ENCODE assay signal across 1 cellular context in the genomic region with DNA sequence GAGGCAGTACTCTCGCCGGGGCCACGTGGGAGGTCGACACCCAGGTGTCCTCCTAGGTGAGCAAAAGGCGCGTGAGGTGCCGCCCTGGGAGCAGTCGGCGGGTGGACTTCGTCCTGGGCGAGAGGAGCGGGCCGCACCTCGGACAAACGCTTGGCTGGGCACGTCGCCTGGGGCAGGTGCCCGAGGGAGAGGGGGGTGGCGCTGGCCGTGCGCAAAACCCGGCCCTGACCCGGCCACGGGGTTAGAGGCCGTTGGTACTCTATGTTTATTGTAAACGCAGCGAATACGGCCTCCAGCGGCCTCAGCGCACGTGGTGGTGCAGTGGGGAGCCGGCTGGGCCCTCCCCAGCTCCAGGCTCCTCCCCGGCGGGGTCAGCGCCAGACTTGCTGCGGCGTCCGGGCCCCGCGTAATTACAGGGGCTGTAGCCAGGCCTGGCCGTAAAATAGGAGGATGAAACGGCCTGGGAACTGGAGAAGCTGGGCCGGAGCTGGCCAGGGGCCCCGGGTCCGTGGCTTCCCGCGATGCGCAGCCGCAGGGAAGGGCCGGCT.
TF ChIP-seq lines count a peak whose summit lies in the region.

No MANE protein-coding gene starts in this region.

TF ChIP-seq in HepG2, 621 proteins besides CTCF, POLR2A, EP300 and RAD21 (continued from another document and continues in another):
- TF ChIP-seq, protein P1, sequence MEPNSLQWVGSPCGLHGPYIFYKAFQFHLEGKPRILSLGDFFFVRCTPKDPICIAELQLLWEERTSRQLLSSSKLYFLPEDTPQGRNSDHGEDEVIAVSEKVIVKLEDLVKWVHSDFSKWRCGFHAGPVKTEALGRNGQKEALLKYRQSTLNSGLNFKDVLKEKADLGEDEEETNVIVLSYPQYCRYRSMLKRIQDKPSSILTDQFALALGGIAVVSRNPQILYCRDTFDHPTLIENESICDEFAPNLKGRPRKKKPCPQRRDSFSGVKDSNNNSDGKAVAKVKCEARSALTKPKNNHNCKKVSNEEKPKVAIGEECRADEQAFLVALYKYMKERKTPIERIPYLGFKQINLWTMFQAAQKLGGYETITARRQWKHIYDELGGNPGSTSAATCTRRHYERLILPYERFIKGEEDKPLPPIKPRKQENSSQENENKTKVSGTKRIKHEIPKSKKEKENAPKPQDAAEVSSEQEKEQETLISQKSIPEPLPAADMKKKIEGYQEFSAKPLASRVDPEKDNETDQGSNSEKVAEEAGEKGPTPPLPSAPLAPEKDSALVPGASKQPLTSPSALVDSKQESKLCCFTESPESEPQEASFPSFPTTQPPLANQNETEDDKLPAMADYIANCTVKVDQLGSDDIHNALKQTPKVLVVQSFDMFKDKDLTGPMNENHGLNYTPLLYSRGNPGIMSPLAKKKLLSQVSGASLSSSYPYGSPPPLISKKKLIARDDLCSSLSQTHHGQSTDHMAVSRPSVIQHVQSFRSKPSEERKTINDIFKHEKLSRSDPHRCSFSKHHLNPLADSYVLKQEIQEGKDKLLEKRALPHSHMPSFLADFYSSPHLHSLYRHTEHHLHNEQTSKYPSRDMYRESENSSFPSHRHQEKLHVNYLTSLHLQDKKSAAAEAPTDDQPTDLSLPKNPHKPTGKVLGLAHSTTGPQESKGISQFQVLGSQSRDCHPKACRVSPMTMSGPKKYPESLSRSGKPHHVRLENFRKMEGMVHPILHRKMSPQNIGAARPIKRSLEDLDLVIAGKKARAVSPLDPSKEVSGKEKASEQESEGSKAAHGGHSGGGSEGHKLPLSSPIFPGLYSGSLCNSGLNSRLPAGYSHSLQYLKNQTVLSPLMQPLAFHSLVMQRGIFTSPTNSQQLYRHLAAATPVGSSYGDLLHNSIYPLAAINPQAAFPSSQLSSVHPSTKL (CRISPR knock-in tag; IDR thresholded peaks at IDR 0.05) = peak; percentile 97
- no peak for TF ChIP-seq MTA3 (CRISPR knock-in tag; IDR thresholded peaks at IDR 0.05)
- peak; percentile 96; the same call in 2 of the 3 replicates for TF ChIP-seq MXI1 (IDR thresholded peaks at IDR 0.05; ENCODE audit: borderline replicate concordance, low read depth, low read length)
- TF ChIP-seq, protein P2, sequence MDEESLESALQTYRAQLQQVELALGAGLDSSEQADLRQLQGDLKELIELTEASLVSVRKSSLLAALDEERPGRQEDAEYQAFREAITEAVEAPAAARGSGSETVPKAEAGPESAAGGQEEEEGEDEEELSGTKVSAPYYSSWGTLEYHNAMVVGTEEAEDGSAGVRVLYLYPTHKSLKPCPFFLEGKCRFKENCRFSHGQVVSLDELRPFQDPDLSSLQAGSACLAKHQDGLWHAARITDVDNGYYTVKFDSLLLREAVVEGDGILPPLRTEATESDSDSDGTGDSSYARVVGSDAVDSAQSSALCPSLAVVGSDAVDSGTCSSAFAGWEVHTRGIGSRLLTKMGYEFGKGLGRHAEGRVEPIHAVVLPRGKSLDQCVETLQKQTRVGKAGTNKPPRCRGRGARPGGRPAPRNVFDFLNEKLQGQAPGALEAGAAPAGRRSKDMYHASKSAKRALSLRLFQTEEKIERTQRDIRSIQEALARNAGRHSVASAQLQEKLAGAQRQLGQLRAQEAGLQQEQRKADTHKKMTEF (CRISPR knock-in tag; IDR thresholded peaks at IDR 0.05) = peak; percentile 99
- 0 out of 2 replicates have a peak, but pooled peaks have one; percentile 49 for TF ChIP-seq ZNF775 (CRISPR knock-in tag; IDR thresholded peaks at IDR 0.05; ENCODE audit: borderline replicate concordance)
- peak; percentile 95 for TF ChIP-seq REPIN1 (CRISPR knock-in tag; IDR thresholded peaks at IDR 0.05; ENCODE audit: borderline replicate concordance, low read depth)
- TF ChIP-seq, protein P3, sequence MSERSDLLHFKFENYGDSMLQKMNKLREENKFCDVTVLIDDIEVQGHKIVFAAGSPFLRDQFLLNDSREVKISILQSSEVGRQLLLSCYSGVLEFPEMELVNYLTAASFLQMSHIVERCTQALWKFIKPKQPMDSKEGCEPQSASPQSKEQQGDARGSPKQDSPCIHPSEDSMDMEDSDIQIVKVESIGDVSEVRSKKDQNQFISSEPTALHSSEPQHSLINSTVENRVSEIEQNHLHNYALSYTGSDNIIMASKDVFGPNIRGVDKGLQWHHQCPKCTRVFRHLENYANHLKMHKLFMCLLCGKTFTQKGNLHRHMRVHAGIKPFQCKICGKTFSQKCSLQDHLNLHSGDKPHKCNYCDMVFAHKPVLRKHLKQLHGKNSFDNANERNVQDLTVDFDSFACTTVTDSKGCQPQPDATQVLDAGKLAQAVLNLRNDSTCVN (CRISPR knock-in tag; IDR thresholded peaks at IDR 0.05; ENCODE audit: borderline replicate concordance) = peak; percentile 86
- peak; percentile 61; the same call in 1 of the 2 replicates for TF ChIP-seq DPF2 (CRISPR knock-in tag; IDR thresholded peaks at IDR 0.05; ENCODE audit: borderline replicate concordance, low read depth)
- peak; percentile 87; the same call in 1 of the 2 replicates for TF ChIP-seq ZFP41 (CRISPR knock-in tag; IDR thresholded peaks at IDR 0.05; ENCODE audit: borderline replicate concordance)
- TF ChIP-seq U2AF1 (optimal IDR thresholded peaks at IDR 0.05; ENCODE audit: low read depth, low read length) = peak; percentile 80
- TF ChIP-seq ETV5 (CRISPR knock-in tag; IDR thresholded peaks at IDR 0.05; ENCODE audit: borderline replicate concordance) = peak; percentile 85; the same call in 1 of the 2 replicates
- peak; percentile 68 for TF ChIP-seq FOXC1 (CRISPR knock-in tag; IDR thresholded peaks at IDR 0.05; ENCODE audit: borderline replicate concordance)
- peak; percentile 86; the same call in 1 of the 2 replicates for TF ChIP-seq FOXK2 (IDR thresholded peaks at IDR 0.05)
- TF ChIP-seq, protein P4, sequence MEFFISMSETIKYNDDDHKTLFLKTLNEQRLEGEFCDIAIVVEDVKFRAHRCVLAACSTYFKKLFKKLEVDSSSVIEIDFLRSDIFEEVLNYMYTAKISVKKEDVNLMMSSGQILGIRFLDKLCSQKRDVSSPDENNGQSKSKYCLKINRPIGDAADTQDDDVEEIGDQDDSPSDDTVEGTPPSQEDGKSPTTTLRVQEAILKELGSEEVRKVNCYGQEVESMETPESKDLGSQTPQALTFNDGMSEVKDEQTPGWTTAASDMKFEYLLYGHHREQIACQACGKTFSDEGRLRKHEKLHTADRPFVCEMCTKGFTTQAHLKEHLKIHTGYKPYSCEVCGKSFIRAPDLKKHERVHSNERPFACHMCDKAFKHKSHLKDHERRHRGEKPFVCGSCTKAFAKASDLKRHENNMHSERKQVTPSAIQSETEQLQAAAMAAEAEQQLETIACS (CRISPR knock-in tag; IDR thresholded peaks at IDR 0.05) = peak; percentile 18; the same call in 1 of the 2 replicates
- no peak for TF ChIP-seq NR2F2 (IDR thresholded peaks at IDR 0.05; ENCODE audit: borderline replicate concordance, low read depth)
- no peak for TF ChIP-seq ZNF180 (CRISPR knock-in tag; IDR thresholded peaks at IDR 0.05; ENCODE audit: borderline replicate concordance, low read depth)
- peak; percentile 82 for TF ChIP-seq BHLHE40 (IDR thresholded peaks at IDR 0.05; ENCODE audit: low read length)
- TF ChIP-seq ZZZ3 (CRISPR knock-in tag; IDR thresholded peaks at IDR 0.05; ENCODE audit: borderline replicate concordance) = peak; percentile 79; the same call in 1 of the 2 replicates
- TF ChIP-seq SP4 (CRISPR knock-in tag; IDR thresholded peaks at IDR 0.05) = peak; percentile 92
- TF ChIP-seq NR2C2 (CRISPR knock-in tag; IDR thresholded peaks at IDR 0.05; ENCODE audit: borderline replicate concordance) = peak; percentile 90
- TF ChIP-seq, protein P5, sequence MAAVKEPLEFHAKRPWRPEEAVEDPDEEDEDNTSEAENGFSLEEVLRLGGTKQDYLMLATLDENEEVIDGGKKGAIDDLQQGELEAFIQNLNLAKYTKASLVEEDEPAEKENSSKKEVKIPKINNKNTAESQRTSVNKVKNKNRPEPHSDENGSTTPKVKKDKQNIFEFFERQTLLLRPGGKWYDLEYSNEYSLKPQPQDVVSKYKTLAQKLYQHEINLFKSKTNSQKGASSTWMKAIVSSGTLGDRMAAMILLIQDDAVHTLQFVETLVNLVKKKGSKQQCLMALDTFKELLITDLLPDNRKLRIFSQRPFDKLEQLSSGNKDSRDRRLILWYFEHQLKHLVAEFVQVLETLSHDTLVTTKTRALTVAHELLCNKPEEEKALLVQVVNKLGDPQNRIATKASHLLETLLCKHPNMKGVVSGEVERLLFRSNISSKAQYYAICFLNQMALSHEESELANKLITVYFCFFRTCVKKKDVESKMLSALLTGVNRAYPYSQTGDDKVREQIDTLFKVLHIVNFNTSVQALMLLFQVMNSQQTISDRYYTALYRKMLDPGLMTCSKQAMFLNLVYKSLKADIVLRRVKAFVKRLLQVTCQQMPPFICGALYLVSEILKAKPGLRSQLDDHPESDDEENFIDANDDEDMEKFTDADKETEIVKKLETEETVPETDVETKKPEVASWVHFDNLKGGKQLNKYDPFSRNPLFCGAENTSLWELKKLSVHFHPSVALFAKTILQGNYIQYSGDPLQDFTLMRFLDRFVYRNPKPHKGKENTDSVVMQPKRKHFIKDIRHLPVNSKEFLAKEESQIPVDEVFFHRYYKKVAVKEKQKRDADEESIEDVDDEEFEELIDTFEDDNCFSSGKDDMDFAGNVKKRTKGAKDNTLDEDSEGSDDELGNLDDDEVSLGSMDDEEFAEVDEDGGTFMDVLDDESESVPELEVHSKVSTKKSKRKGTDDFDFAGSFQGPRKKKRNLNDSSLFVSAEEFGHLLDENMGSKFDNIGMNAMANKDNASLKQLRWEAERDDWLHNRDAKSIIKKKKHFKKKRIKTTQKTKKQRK (IDR thresholded peaks at IDR 0.05; ENCODE audit: low read length) = no peak
- no peak for TF ChIP-seq ZNF30 (CRISPR knock-in tag; IDR thresholded peaks at IDR 0.05)
- TF ChIP-seq, protein P6, sequence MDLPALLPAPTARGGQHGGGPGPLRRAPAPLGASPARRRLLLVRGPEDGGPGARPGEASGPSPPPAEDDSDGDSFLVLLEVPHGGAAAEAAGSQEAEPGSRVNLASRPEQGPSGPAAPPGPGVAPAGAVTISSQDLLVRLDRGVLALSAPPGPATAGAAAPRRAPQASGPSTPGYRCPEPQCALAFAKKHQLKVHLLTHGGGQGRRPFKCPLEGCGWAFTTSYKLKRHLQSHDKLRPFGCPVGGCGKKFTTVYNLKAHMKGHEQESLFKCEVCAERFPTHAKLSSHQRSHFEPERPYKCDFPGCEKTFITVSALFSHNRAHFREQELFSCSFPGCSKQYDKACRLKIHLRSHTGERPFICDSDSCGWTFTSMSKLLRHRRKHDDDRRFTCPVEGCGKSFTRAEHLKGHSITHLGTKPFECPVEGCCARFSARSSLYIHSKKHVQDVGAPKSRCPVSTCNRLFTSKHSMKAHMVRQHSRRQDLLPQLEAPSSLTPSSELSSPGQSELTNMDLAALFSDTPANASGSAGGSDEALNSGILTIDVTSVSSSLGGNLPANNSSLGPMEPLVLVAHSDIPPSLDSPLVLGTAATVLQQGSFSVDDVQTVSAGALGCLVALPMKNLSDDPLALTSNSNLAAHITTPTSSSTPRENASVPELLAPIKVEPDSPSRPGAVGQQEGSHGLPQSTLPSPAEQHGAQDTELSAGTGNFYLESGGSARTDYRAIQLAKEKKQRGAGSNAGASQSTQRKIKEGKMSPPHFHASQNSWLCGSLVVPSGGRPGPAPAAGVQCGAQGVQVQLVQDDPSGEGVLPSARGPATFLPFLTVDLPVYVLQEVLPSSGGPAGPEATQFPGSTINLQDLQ (CRISPR knock-in tag; IDR thresholded peaks at IDR 0.05) = peak; percentile 96
- no peak for TF ChIP-seq ZFP62 (CRISPR knock-in tag; IDR thresholded peaks at IDR 0.05)
- peak; percentile 97 for TF ChIP-seq SAP130 (CRISPR knock-in tag; IDR thresholded peaks at IDR 0.05; ENCODE audit: low read depth)
- TF ChIP-seq ZNF616 (CRISPR knock-in tag; IDR thresholded peaks at IDR 0.05; ENCODE audit: low read depth) = no peak
- TF ChIP-seq, protein P7, sequence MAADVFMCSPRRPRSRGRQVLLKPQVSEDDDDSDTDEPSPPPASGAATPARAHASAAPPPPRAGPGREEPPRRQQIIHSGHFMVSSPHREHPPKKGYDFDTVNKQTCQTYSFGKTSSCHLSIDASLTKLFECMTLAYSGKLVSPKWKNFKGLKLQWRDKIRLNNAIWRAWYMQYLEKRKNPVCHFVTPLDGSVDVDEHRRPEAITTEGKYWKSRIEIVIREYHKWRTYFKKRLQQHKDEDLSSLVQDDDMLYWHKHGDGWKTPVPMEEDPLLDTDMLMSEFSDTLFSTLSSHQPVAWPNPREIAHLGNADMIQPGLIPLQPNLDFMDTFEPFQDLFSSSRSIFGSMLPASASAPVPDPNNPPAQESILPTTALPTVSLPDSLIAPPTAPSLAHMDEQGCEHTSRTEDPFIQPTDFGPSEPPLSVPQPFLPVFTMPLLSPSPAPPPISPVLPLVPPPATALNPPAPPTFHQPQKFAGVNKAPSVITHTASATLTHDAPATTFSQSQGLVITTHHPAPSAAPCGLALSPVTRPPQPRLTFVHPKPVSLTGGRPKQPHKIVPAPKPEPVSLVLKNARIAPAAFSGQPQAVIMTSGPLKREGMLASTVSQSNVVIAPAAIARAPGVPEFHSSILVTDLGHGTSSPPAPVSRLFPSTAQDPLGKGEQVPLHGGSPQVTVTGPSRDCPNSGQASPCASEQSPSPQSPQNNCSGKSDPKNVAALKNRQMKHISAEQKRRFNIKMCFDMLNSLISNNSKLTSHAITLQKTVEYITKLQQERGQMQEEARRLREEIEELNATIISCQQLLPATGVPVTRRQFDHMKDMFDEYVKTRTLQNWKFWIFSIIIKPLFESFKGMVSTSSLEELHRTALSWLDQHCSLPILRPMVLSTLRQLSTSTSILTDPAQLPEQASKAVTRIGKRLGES (CRISPR knock-in tag; IDR thresholded peaks at IDR 0.05; ENCODE audit: borderline replicate concordance) = peak; percentile 50; the same call in 1 of the 2 replicates
- TF ChIP-seq ZSCAN21 (CRISPR knock-in tag; IDR thresholded peaks at IDR 0.05; ENCODE audit: borderline replicate concordance) = peak; percentile 97
- TF ChIP-seq, protein P8, sequence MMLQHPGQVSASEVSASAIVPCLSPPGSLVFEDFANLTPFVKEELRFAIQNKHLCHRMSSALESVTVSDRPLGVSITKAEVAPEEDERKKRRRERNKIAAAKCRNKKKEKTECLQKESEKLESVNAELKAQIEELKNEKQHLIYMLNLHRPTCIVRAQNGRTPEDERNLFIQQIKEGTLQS (CRISPR knock-in tag; IDR thresholded peaks at IDR 0.05) = peak; percentile 55
- TF ChIP-seq, protein P9, sequence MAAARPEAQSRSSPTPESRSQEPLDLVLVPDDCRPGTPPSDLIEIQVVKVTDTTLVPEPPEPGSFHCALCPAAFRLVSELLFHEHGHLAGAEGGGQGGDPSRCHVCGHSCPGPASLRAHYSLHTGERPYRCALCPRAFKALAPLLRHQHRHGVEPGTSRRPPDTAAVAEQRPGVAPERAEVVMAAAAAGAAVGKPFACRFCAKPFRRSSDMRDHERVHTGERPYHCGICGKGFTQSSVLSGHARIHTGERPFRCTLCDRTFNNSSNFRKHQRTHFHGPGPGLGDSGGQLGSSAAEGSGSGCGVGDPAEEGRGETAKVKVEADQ (CRISPR knock-in tag; IDR thresholded peaks at IDR 0.05; ENCODE audit: borderline replicate concordance) = peak; percentile 72
- TF ChIP-seq TBL1XR1 (IDR thresholded peaks at IDR 0.05; ENCODE audit: borderline replicate concordance, low read length, partially characterized antibody) = peak; percentile 81
- TF ChIP-seq NR2F6 (IDR thresholded peaks at IDR 0.05) = peak; percentile 90
- TF ChIP-seq NR2F6 (CRISPR knock-in tag; IDR thresholded peaks at IDR 0.05) = peak; percentile 98
- no peak for TF ChIP-seq ZNF577 (CRISPR knock-in tag; IDR thresholded peaks at IDR 0.05; ENCODE audit: borderline replicate concordance, low read depth)
- peak; percentile 91 for TF ChIP-seq GATAD2A (CRISPR knock-in tag; IDR thresholded peaks at IDR 0.05)
- no peak for TF ChIP-seq ZSCAN12 (CRISPR knock-in tag; IDR thresholded peaks at IDR 0.05)
- TF ChIP-seq FOXO1 (CRISPR knock-in tag; IDR thresholded peaks at IDR 0.05) = peak; percentile 97
- peak; percentile 57; the same call in 1 of the 2 replicates for TF ChIP-seq TAF1 (CRISPR knock-in tag; IDR thresholded peaks at IDR 0.05)
- 0 out of 2 replicates have a peak, but pooled peaks have one; percentile 74 for TF ChIP-seq ZNF33A (CRISPR knock-in tag; IDR thresholded peaks at IDR 0.05; ENCODE audit: borderline replicate concordance)
- peak; percentile 93; the same call in 1 of the 2 replicates for TF ChIP-seq ZNF660 (CRISPR knock-in tag; IDR thresholded peaks at IDR 0.05; ENCODE audit: borderline replicate concordance, low read depth)
